In the genomic region with DNA sequence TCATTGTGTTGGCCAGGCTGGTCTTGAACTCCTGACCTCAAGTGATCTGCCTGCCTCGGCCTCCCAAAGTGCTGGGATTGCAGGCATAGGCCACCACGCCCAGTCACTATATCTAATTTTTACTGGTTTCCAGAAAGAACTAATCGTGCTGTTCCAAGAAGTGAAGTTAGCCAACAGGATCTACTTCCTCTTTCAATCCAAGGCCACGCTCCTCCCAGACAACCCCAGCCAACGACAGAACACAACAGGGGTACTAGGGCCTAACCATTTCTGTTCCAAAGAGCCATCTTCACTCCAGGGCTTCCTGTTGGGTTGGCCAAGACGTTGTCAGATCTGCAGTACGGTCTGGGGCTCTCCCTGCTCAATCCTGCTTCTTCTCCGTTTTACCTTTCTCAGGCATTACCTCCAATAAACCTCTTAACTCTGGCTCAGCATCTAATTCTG, we compare ENCODE assay signal across 18 cellular contexts.
"Had no signal": no experiment of that assay in that cellular context is flagged by ENCODE, and none has a peak within 500 bp of the region (broad histone marks: within the 10 kb centered on the region; RNA-seq: fewer than 3 reads in every experiment).

No MANE protein-coding gene starts in this region.

- H3K27me3 ChIP-seq: dorsolateral prefrontal cortex, gastroesophageal sphincter, heart right ventricle, neutrophil, tibial nerve, vagina had no signal

- DNase-seq: activated CD4-positive, alpha-beta memory T cell treated with anti-CD3 and anti-CD28 coated beads for 36 hours; activated CD4-positive, alpha-beta T cell treated with anti-CD3 and anti-CD28 coated beads for 36 hours; activated CD8-positive, alpha-beta memory T cell treated with anti-CD3 and anti-CD28 coated beads, Interleukin-2, amount 10 ng/mL, durations not matched to agents 7 days and 5 days; activated naive CD4-positive, alpha-beta T cell treated with anti-CD3 and anti-CD28 coated beads, Interleukin-2, amount 50 U/mL, for 16 hours; activated T-cell treated with anti-CD3 and anti-CD28 coated beads, Interleukin-2, amount 50 U/mL, for 1 hour; dorsolateral prefrontal cortex; erythroblast; heart right ventricle; naive B cell; retina; stimulated activated CD4-positive, alpha-beta T cell treated with anti-CD3 and anti-CD28 coated beads, Interleukin-4, amount 100 ng/mL, for 1 hour; stimulated activated naive CD4-positive, alpha-beta T cell had no signal

- H3K36me3 ChIP-seq: gastroesophageal sphincter, heart right ventricle, neutrophil, tibial nerve, vagina had no signal

- ATAC-seq: activated CD4-positive, alpha-beta T cell treated with anti-CD3 and anti-CD28 coated beads for 36 hours; activated CD8-positive, alpha-beta memory T cell treated with anti-CD3 and anti-CD28 coated beads, Interleukin-2, amount 10 ng/mL, durations not matched to agents 7 days and 5 days; gastroesophageal sphincter; heart right ventricle; left lobe of liver had no signal

- H3K4me1 ChIP-seq: gastroesophageal sphincter, parathyroid adenoma, tibial nerve, vagina had no signal

- H3K27ac ChIP-seq: dorsolateral prefrontal cortex, gastroesophageal sphincter, heart right ventricle, neutrophil, parathyroid adenoma, tibial nerve, vagina had no signal

- H3K4me3 ChIP-seq: dorsolateral prefrontal cortex, gastroesophageal sphincter, heart right ventricle, tibial nerve, vagina had no signal

- H3K9me3 ChIP-seq: gastroesophageal sphincter, heart right ventricle, neutrophil, tibial nerve, vagina had no signal
